In genomic region chr5:59542841-59543825, GRCh38 we compare ENCODE assay signal across 8 cellular contexts.
DNase-seq lines count a peak whose midpoint lies in the region; ATAC-seq and TF ChIP-seq lines count a peak whose summit lies in the region.

No MANE protein-coding gene starts in this region.

- DNase-seq in DMS 273 (lab: John Stamatoyannopoulos, UW; ENCODE audit: unreplicated experiment) = peak; percentile 82
- DNase-seq in DMS 273 treated with DMSO at 0.1 percent for 48 hours (lab: John Stamatoyannopoulos, UW) = no peak
- no peak for DNase-seq in breast epithelium (ENCODE audit: low spot score in 2 of 2)
- peak; percentile 52 for DNase-seq in left lobe of liver (ENCODE audit: low spot score)
- peak; percentile 63 to 89 for DNase-seq in tibial artery
- no peak for DNase-seq in trophoblast cell

- H2AK5ac ChIP-seq in trophoblast cell (ENCODE audit: low read length) = no peak overlapping the region

- TF ChIP-seq CTCF in breast epithelium (IDR thresholded peaks at IDR 0.05) (no peak), tibial artery (IDR thresholded peaks at IDR 0.05) (no peak)

- H3K9me3 ChIP-seq in breast epithelium (no peaks in the 10 kb centered on the region), tibial artery (no peaks in the 10 kb centered on the region), trophoblast cell (ENCODE audit: insufficient read depth, low read depth, low read length) (no peaks in the 10 kb centered on the region)

- no peaks in the 10 kb centered on the region for H3K27me3 ChIP-seq in breast epithelium
- H3K27me3 ChIP-seq in tibial artery = no peaks in the 10 kb centered on the region
- H3K27me3 ChIP-seq in trophoblast cell (ENCODE audit: insufficient read depth, low read length) = no peaks in the 10 kb centered on the region

- H4K91ac ChIP-seq in trophoblast cell (ENCODE audit: low read depth, low read length) = no peak overlapping the region

- no peaks in the 10 kb centered on the region for H3K36me3 ChIP-seq in breast epithelium
- H3K36me3 ChIP-seq in tibial artery = no peaks in the 10 kb centered on the region
- no peaks in the 10 kb centered on the region for H3K36me3 ChIP-seq in trophoblast cell (ENCODE audit: control insufficient read depth in 1 of 2, insufficient read depth in 2 of 2, low read length in 2 of 2)

- H3K27ac ChIP-seq in breast epithelium = peak overlapping the region; percentile 65 to 76
- peak overlapping the region; percentile 51 to 67 for H3K27ac ChIP-seq in tibial artery
- no peak overlapping the region for H3K27ac ChIP-seq in trophoblast cell (ENCODE audit: low read depth, low read length)

- no peaks in the 10 kb centered on the region for H3K79me2 ChIP-seq in trophoblast cell (ENCODE audit: control insufficient read depth, insufficient read depth, low read length, poor library complexity)

- no peak overlapping the region for H3K14ac ChIP-seq in trophoblast cell (ENCODE audit: low read length)

- H3K4ac ChIP-seq in trophoblast cell (ENCODE audit: low read depth, low read length) = no peak overlapping the region

- H3K23ac ChIP-seq in trophoblast cell (ENCODE audit: low read length) = no peak overlapping the region

- H2BK5ac ChIP-seq in trophoblast cell (ENCODE audit: low read depth, low read length, poor library complexity) = no peak overlapping the region

- H4K12ac ChIP-seq in trophoblast cell (ENCODE audit: low read depth, low read length) = no peak overlapping the region

- intact Hi-C loops in breast epithelium (cut with DNase I; ENCODE audit: low total_unique reads) = no loop called here
- intact Hi-C loops in tibial artery (cut with DNase I; ENCODE audit: low total_unique reads) = no loop called here

- no CpG with 5 or more reads among the region's 6 CpGs for WGBS in trophoblast cell (ENCODE audit: extremely low coverage, insufficient coverage, insufficient read length)

- H3K4me3 ChIP-seq in breast epithelium (no peak overlapping the region), tibial artery (no peak overlapping the region), trophoblast cell (ENCODE audit: low read depth, low read length) (no peak overlapping the region)

- peak; percentile 69 for ATAC-seq in left lobe of liver
- no peak for ATAC-seq in GM18498 (IDR thresholded peaks at IDR 0.05; ENCODE audit: unreplicated experiment)
- no peak for ATAC-seq in GM21529 (IDR thresholded peaks at IDR 0.05; ENCODE audit: unreplicated experiment)

- H2BK120ac ChIP-seq in trophoblast cell (ENCODE audit: insufficient read depth, low read length, poor library complexity) = no peak overlapping the region

- no peaks in the 10 kb centered on the region for H3K79me1 ChIP-seq in trophoblast cell (ENCODE audit: low read length)

- no peak for TF ChIP-seq POLR2A in breast epithelium (IDR thresholded peaks at IDR 0.05)

- H3K4me2 ChIP-seq in trophoblast cell (ENCODE audit: low read length) = no peak overlapping the region

- H2AFZ ChIP-seq in trophoblast cell (ENCODE audit: insufficient read depth, low read length, poor library complexity) = no peak overlapping the region

- no peak overlapping the region for H2BK12ac ChIP-seq in trophoblast cell (ENCODE audit: low read length)

- H3K18ac ChIP-seq in trophoblast cell (ENCODE audit: low read length) = no peak overlapping the region

- H4K8ac ChIP-seq in trophoblast cell (ENCODE audit: low read depth, low read length) = no peak overlapping the region

- H3K9ac ChIP-seq in trophoblast cell (ENCODE audit: low read length) = no peak overlapping the region

- H3K4me1 ChIP-seq in breast epithelium = no peaks in the 10 kb centered on the region
- peaks cover 0 to 58% (median 27%) of the 10 kb centered on the region in 4 donors for H3K4me1 ChIP-seq in tibial artery
- no peaks in the 10 kb centered on the region for H3K4me1 ChIP-seq in trophoblast cell (ENCODE audit: control insufficient read depth in 1 of 2, insufficient read depth in 2 of 2, low read length in 2 of 2)

Comparison
In these comparisons a context has a peak if more than half of its experiments do, and no peak if none do; other contexts are left out.
1. DNase-seq: peak in DMS 273 (single experiment), left lobe of liver (single experiment) and tibial artery (2 of 2); none in DMS 273 treated with DMSO at 0.1 percent for 48 hours (single experiment), breast epithelium (0 of 2) and trophoblast cell (0 of 2).